In the genomic region with DNA sequence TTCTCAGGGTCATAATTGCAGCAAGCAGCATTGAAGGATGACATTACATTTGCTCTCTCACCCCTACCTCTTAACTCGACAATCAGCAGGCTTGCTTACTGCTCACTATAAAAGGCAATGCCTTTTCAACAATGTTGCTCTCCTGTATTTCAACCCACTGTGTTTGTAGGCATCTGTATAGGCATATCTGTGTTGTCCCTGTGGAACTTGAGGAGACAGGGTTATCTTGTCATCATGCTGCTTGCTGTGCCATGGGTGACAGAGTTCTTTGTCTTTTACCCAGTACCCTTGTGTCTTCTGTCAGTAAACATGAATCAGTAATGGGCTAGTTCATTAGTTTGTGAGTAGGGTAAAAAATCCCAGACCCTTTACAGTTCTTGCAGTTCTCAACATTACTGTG, we compare ENCODE assay signal across 8 cellular contexts.
"Had no signal": no experiment of that assay in that cellular context is flagged by ENCODE, and none has a peak within 500 bp of the region (broad histone marks: within the 10 kb centered on the region; RNA-seq: fewer than 3 reads in every experiment).

No MANE protein-coding gene starts in this region.

- H3K9me3 ChIP-seq: ovary, tibial nerve had no signal

- H3K36me3 ChIP-seq: ovary, tibial nerve had no signal

- H3K27ac ChIP-seq: ovary, tibial nerve had no signal

- DNase-seq: activated T-cell treated with anti-CD3 and anti-CD28 coated beads, Interleukin-2, amount 50 U/mL, for 1 hour; dermis blood vessel endothelial cell; left cardiac atrium; mammary epithelial cell; ovary; stimulated activated CD4-positive, alpha-beta T cell treated with anti-CD3 and anti-CD28 coated beads, Interleukin-15, amount 100 ng/mL, for 24 hours had no signal

- FAIRE-seq: TTC549 had no signal

- H3K4me3 ChIP-seq: ovary, tibial nerve had no signal

- H3K27me3 ChIP-seq: ovary, tibial nerve had no signal
